ENCODE assay signal across 18 cellular contexts in genomic region chr2:71948781-71949536, GRCh38.
A peak's percentile ranks its signal among the peaks of the same experiment; 100 is the strongest.
DNase-seq lines count a peak whose midpoint lies in the region; ATAC-seq, FAIRE-seq and TF ChIP-seq lines count a peak whose summit lies in the region.
"Had no signal": no experiment of that assay in that cellular context is flagged by ENCODE, and none has a peak within 500 bp of the region (broad histone marks: within the 10 kb centered on the region; RNA-seq: fewer than 3 reads in every experiment).

No MANE protein-coding gene starts in this region.

- no peak for ATAC-seq in HepG2
- ATAC-seq in left lung, result peak; percentile 43
- ATAC-seq in GM21423 (IDR thresholded peaks at IDR 0.05; ENCODE audit: unreplicated experiment), result no peak
- ATAC-seq in PC-3, result no peak
- no peak for ATAC-seq in HG03520 (IDR thresholded peaks at IDR 0.05; ENCODE audit: unreplicated experiment)
- ATAC-seq: activated CD8-positive, alpha-beta memory T cell treated with anti-CD3 and anti-CD28 coated beads, Interleukin-2, amount 10 ng/mL, durations not matched to agents 7 days and 5 days had no signal

- H3K4me2 ChIP-seq in HepG2 (ENCODE audit: low read depth, low read length), result no peak overlapping the region
- no peak overlapping the region for H3K4me2 ChIP-seq in PC-3 (ENCODE audit: low read length)

- H3K36me3 ChIP-seq in liver (ENCODE audit: control insufficient read depth in 4 of 4, insufficient read depth in 3 of 4, low read depth in 1 of 4, low read length in 3 of 4) (no peaks in the 10 kb centered on the region), HepG2 (replicated peaks in 1 of 2; ENCODE audit: control insufficient read depth in 1 of 2, insufficient read depth in 2 of 2, low read length in 2 of 2) (no peaks in the 10 kb centered on the region), left lung (no peaks in the 10 kb centered on the region), PC-3 (ENCODE audit: low read depth, low read length) (no peaks in the 10 kb centered on the region)
- H3K36me3 ChIP-seq: breast epithelium, thoracic aorta had no signal

- intact Hi-C loops in HepG2 (cut with micrococcal nuclease; ENCODE audit: unreplicated experiment), result no loop called here
- intact Hi-C loops in left lung (cut with DNase I), result no loop called here
- intact Hi-C loops in PC-3 (cut with micrococcal nuclease), result no loop called here

- H3K27ac ChIP-seq in liver (ENCODE audit: low read depth in 1 of 2, low read length in 2 of 2) (no peak overlapping the region), HepG2 (ENCODE audit: extremely low read length, insufficient read depth, low read length) (no peak overlapping the region), left lung (no peak overlapping the region), PC-3 (ENCODE audit: low read length) (no peak overlapping the region)
- H3K27ac ChIP-seq: breast epithelium, thoracic aorta had no signal

- no peak for TF ChIP-seq RAD21 in liver (IDR thresholded peaks at IDR 0.05)
- TF ChIP-seq RAD21 in HepG2 (CRISPR knock-in tag; IDR thresholded peaks at IDR 0.05), result no peak

- H3K9me2 ChIP-seq in PC-3 (replicated peaks; ENCODE audit: low read length), result no peaks in the 10 kb centered on the region

- H3F3A ChIP-seq in PC-3 (ENCODE audit: low read length, unreplicated experiment), result no peaks in the 10 kb centered on the region

- POLR2A ChIA-PET in HepG2 (lab: Yijun Ruan, JAX) (no interaction called here), PC-3 (lab: Charles Lee; ENCODE audit: unreplicated experiment) (no interaction called here)

- FAIRE-seq in HepG2 (lab: Jason Lieb, UNC), result no peak
- FAIRE-seq: endometrium, TTC549 had no signal

- no peak overlapping the region for H3K9ac ChIP-seq in liver (ENCODE audit: low read depth in 1 of 2, low read length in 2 of 2)
- no peak overlapping the region for H3K9ac ChIP-seq in HepG2 (ENCODE audit: insufficient read depth, low read depth, low read length)
- no peak overlapping the region for H3K9ac ChIP-seq in PC-3 (ENCODE audit: low read length)

- TF ChIP-seq EP300 in HepG2 (IDR thresholded peaks at IDR 0.05; ENCODE audit: low read depth in 2 of 2, low read length in 2 of 2) (no peak), HepG2 (CRISPR knock-in tag; IDR thresholded peaks at IDR 0.05; ENCODE audit: borderline replicate concordance) (no peak)

- TF ChIP-seq CTCF in liver (IDR thresholded peaks at IDR 0.05; ENCODE audit: low read depth, low read length, missing input control) (no peak), HepG2 (CRISPR knock-in tag; IDR thresholded peaks at IDR 0.05) (no peak), left lung (IDR thresholded peaks at IDR 0.05) (no peak), PC-3 (conservative IDR thresholded peaks at IDR 0.05; ENCODE audit: low read depth, low read length) (no peak)

- no peaks in the 10 kb centered on the region for H4K20me1 ChIP-seq in HepG2 (ENCODE audit: insufficient read depth, low read length)
- no peaks in the 10 kb centered on the region for H4K20me1 ChIP-seq in PC-3 (ENCODE audit: low read length)

- DNase-seq in HepG2 (ENCODE audit: low spot score), result no peak
- peak; percentile 40 for DNase-seq in ecto neural progenitor cell (ENCODE audit: low spot score)
- no peak for DNase-seq in left lung
- no peak for DNase-seq in PC-3
- no peak for DNase-seq in iPS-NIHi7 (ENCODE audit: extremely low spot score)
- DNase-seq: activated CD8-positive, alpha-beta memory T cell treated with anti-CD3 and anti-CD28 coated beads, Interleukin-2, amount 10 ng/mL, durations not matched to agents 7 days and 5 days; activated naive CD4-positive, alpha-beta T cell; KBM-7; NCI-H1930; nucleus accumbens; SHP77 had no signal

- WGBS in liver, result 66% methylated on average over 11 of the region's 11 CpGs
- WGBS in HepG2 (ENCODE audit: low lambda C conversion rate), result 43% methylated on average over 11 of the region's 11 CpGs

- in situ Hi-C loops in HepG2 (cut with HindIII; ENCODE audit: extremely low pct_ligation_motif_present, low pct_unique_long_range_greater_than_20kb), result no loop called here

- H3K9me3 ChIP-seq in liver (ENCODE audit: control insufficient read depth in 4 of 4, low read length in 3 of 4), result no peaks in the 10 kb centered on the region
- no peaks in the 10 kb centered on the region for H3K9me3 ChIP-seq in HepG2 (ENCODE audit: low read length)
- H3K9me3 ChIP-seq in left lung, result no peaks in the 10 kb centered on the region
- no peaks in the 10 kb centered on the region for H3K9me3 ChIP-seq in PC-3 (ENCODE audit: low read length)
- H3K9me3 ChIP-seq: breast epithelium, thoracic aorta had no signal

- H3K79me2 ChIP-seq in HepG2 (ENCODE audit: insufficient read depth, low read length) (no peaks in the 10 kb centered on the region), PC-3 (ENCODE audit: low read length) (no peaks in the 10 kb centered on the region)

- H3K4me3 ChIP-seq in liver (ENCODE audit: low read depth in 1 of 3, low read length in 3 of 3) (no peak overlapping the region), HepG2 (replicated peaks in 1 of 3; ENCODE audit: insufficient read depth in 1 of 3, low read depth in 2 of 3, low read length in 3 of 3) (no peak overlapping the region), left lung (no peak overlapping the region), PC-3 (ENCODE audit: low read length) (no peak overlapping the region)
- H3K4me3 ChIP-seq: breast epithelium, thoracic aorta had no signal

- H3K4me1 ChIP-seq in liver (ENCODE audit: control insufficient read depth in 4 of 4, insufficient read depth in 4 of 4, low read length in 3 of 4), result peaks cover 0 to 6% (median 5%) of the 10 kb centered on the region in 4 donors
- no peaks in the 10 kb centered on the region for H3K4me1 ChIP-seq in HepG2 (ENCODE audit: insufficient read depth, low read length)
- no peaks in the 10 kb centered on the region for H3K4me1 ChIP-seq in left lung
- H3K4me1 ChIP-seq in PC-3 (ENCODE audit: insufficient read depth, low read length), result peaks cover 18% of the 10 kb centered on the region

- TF ChIP-seq POLR2A in HepG2 (IDR thresholded peaks at IDR 0.05; ENCODE audit: insufficient read depth in 1 of 2, low read depth in 2 of 2, low read length in 2 of 2), result no peak

- CTCF ChIA-PET in HepG2 (lab: Yijun Ruan, JAX; ENCODE audit: low intra/inter-chr PET ratio, low total read pairs) (no interaction called here), PC-3 (lab: Charles Lee) (no interaction called here)

- BruUV-seq in HepG2 (replicated peaks; lab: Mats Ljungman, UMichigan) (no TSS peak), PC-3 (replicated peaks; lab: Mats Ljungman, UMichigan) (no TSS peak)

- H3K27me3 ChIP-seq in liver (ENCODE audit: control insufficient read depth in 4 of 4, insufficient read depth in 4 of 4, low read length in 3 of 4) (no peaks in the 10 kb centered on the region), HepG2 (ENCODE audit: control insufficient read depth in 1 of 2, insufficient read depth in 2 of 2, low read length in 2 of 2) (peaks cover 0 to 49% of the 10 kb centered on the region in 2 experiments; a peak in 4 of 5 replicates), left lung (no peaks in the 10 kb centered on the region), PC-3 (ENCODE audit: low read length) (no peaks in the 10 kb centered on the region)
- H3K27me3 ChIP-seq: breast epithelium had no signal

- no peak overlapping the region for H2AFZ ChIP-seq in HepG2 (ENCODE audit: low read length)
- no peak overlapping the region for H2AFZ ChIP-seq in PC-3 (ENCODE audit: low read length)

TF ChIP-seq in liver, 16 proteins besides CTCF, POLR2A, EP300 and RAD21:
- TF ChIP-seq RXRA (IDR thresholded peaks at IDR 0.05) (peak; percentile 94 to 100), HNF4A (conservative IDR thresholded peaks at IDR 0.05) (peak; percentile 59 to 81), JUND (IDR thresholded peaks at IDR 0.05) (no peak), HNF4G (IDR thresholded peaks at IDR 0.05) (peak; percentile 29), NR2F2 (IDR thresholded peaks at IDR 0.05) (peak; percentile 94), GABPA (IDR thresholded peaks at IDR 0.05 in 1 of 2, conservative IDR thresholded peaks at IDR 0.05 in 1 of 2) (no peak), SP1 (IDR thresholded peaks at IDR 0.05) (peak; percentile 80)
TF ChIP-seq in liver: peak in this region for 5.

TF ChIP-seq in HepG2, 621 proteins besides CTCF, POLR2A, EP300 and RAD21:
- TF ChIP-seq MIXL1 (CRISPR knock-in tag; IDR thresholded peaks at IDR 0.05), result no peak
